ENCODE assay signal across 36 cellular contexts in the genomic region with DNA sequence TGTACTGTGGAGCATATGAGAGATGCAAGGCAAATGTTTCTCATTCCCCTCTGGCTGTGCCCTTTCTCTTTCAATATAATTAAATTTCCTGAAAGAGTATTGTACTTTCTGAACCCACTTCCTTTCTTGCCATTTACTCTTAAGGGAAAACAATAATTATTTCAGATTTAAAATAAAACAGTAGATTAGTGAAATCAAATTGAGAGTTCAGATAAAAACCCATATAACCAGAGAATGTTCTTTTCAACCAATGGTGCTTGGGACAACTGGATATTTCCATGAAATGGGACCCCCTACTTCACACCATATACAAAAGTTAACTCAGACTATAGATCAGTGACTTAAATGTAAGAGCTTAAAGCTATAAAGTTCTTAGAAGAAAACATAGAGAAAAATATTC. TPM values are rescaled to one million over a fixed set of nuclear protein-coding genes. Genes with fewer than 3 reads are reported as not detected.
DNase-seq lines count a peak whose midpoint lies in the region; ATAC-seq, FAIRE-seq and TF ChIP-seq lines count a peak whose summit lies in the region.
"Had no signal": no experiment of that assay in that cellular context is flagged by ENCODE, and none has a peak within 500 bp of the region (broad histone marks: within the 10 kb centered on the region; RNA-seq: fewer than 3 reads in every experiment).

No MANE protein-coding gene starts in this region.

- H3K36me3 Mint-ChIP-seq in stimulated activated effector memory CD8-positive, alpha-beta T cell treated with anti-CD3 and anti-CD28 coated beads, Interleukin-12 subunit alpha, Interleukin-12 subunit beta, amount 100 ng/mL, for 72 hours, result peaks cover 60% of the 10 kb centered on the region
- H3K36me3 Mint-ChIP-seq: CD14-positive monocyte; CD4-positive, CD25-positive, alpha-beta regulatory T cell; CD8-positive, alpha-beta T cell had no signal

- H3K9me1 ChIP-seq in endothelial cell of umbilical vein (replicated peaks; ENCODE audit: control insufficient read depth, extremely low read depth, insufficient read depth, low read length), result no peaks in the 10 kb centered on the region

- BruUV-seq in A673 (replicated peaks; lab: Mats Ljungman, UMichigan) (no TSS peak), endothelial cell of umbilical vein (replicated peaks; lab: Mats Ljungman, UMichigan) (no TSS peak)

- FAIRE-seq in G401.6 (lab: Jason Lieb, UNC) (peak; percentile 6), endothelial cell of umbilical vein (lab: Jason Lieb, UNC) (no peak)
- FAIRE-seq: A204.1, A549, D721Med had no signal

- no peaks in the 10 kb centered on the region for H4K20me1 ChIP-seq in endothelial cell of umbilical vein (replicated peaks; ENCODE audit: control insufficient read depth, extremely low read depth, insufficient read depth, low read length)
- H4K20me1 ChIP-seq: BLaER1; BLaER1 treated with 17β-estradiol and CSF1 and Interleukin-3, amounts not matched to agents 10 nM and 100 nM had no signal

- no peak for DNase-seq in cardiac muscle cell (ENCODE audit: low read depth in 1 of 2, low spot score in 1 of 2)
- DNase-seq in Right ventricle myocardium superior, result no peak
- peak; percentile 91 for DNase-seq in A673 (ENCODE audit: low spot score)
- DNase-seq in endothelial cell of umbilical vein (ENCODE audit: low read depth, low spot score), result peak; percentile 14
- no peak for DNase-seq in DMS79 treated with DMSO at 0.1 percent for 48 hours (lab: John Stamatoyannopoulos, UW)
- no peak for DNase-seq in stimulated activated effector memory CD8-positive, alpha-beta T cell treated with anti-CD3 and anti-CD28 coated beads, Interleukin-12 subunit alpha, Interleukin-12 subunit beta, amount 100 ng/mL, for 72 hours (ENCODE audit: low spot score in 2 of 2)
- no peak for DNase-seq in effector CD4-positive, alpha-beta T cell
- DNase-seq: 8988T; ACHN; AML-193; BE2C; C1 segment of cervical spinal cord; Caco-2; Calu3; CD4-positive, alpha-beta memory T cell; CD4-positive, alpha-beta T cell; CD4-positive, CD25-positive, alpha-beta regulatory T cell; CD8-positive, alpha-beta memory T cell; CD8-positive, alpha-beta T cell; COR-L47; DMS 273 treated with DMSO at 0.1 percent for 48 hours; DMS153; DMS53; DMS79; DND-41; EL had no signal

- no peak overlapping the region for H3K9ac ChIP-seq in endothelial cell of umbilical vein (replicated peaks; ENCODE audit: extremely low read depth, insufficient read depth, low read length)
- H3K9ac ChIP-seq: BLaER1; BLaER1 treated with 17β-estradiol and CSF1 and Interleukin-3, amounts not matched to agents 10 nM and 100 nM had no signal

- TF ChIP-seq POLR2A in endothelial cell of umbilical vein (IDR thresholded peaks at IDR 0.05; ENCODE audit: low read depth, low read length), result no peak

- TF ChIP-seq CTCF in cardiac muscle cell (IDR thresholded peaks at IDR 0.05; ENCODE audit: low read depth, low read length), result no peak
- TF ChIP-seq CTCF in A673 (conservative IDR thresholded peaks at IDR 0.05; ENCODE audit: low read depth, low read length), result no peak
- TF ChIP-seq CTCF in endothelial cell of umbilical vein (IDR thresholded peaks at IDR 0.05; ENCODE audit: extremely low read depth in 1 of 2, insufficient read depth in 1 of 2, low read depth in 1 of 2, low read length in 2 of 2), result no peak

- H3K27me3 ChIP-seq in cardiac muscle cell, result no peaks in the 10 kb centered on the region
- H3K27me3 ChIP-seq in A673 (replicated peaks; ENCODE audit: insufficient read depth, low read depth, low read length, poor library complexity), result no peaks in the 10 kb centered on the region
- H3K27me3 ChIP-seq in endothelial cell of umbilical vein (ENCODE audit: control insufficient read depth in 2 of 2, insufficient read depth in 2 of 2, low read length in 2 of 2), result no peaks in the 10 kb centered on the region
- H3K27me3 ChIP-seq: BE2C; BLaER1; BLaER1 treated with 17β-estradiol and CSF1 and Interleukin-3, amounts not matched to agents 10 nM and 100 nM had no signal

- H3K36me3 ChIP-seq in cardiac muscle cell (peaks cover 26% of the 10 kb centered on the region), A673 (ENCODE audit: insufficient read depth, low read length, poor library complexity, severe bottlenecking) (peaks cover 15% of the 10 kb centered on the region), endothelial cell of umbilical vein (ENCODE audit: control insufficient read depth in 2 of 2, extremely low read depth in 1 of 2, insufficient read depth in 2 of 2, low read length in 2 of 2) (peaks cover 9 to 11% of the 10 kb centered on the region in 2 experiments)
- H3K36me3 ChIP-seq: BLaER1 treated with 17β-estradiol and CSF1 and Interleukin-3, amounts not matched to agents 10 nM and 100 nM had no signal

- no peak overlapping the region for H3K4me2 ChIP-seq in endothelial cell of umbilical vein (ENCODE audit: insufficient read depth, low read length)
- H3K4me2 ChIP-seq: A549; BLaER1; BLaER1 treated with 17β-estradiol and CSF1 and Interleukin-3, amounts not matched to agents 10 nM and 100 nM had no signal

- H3K4me1 Mint-ChIP-seq in stimulated activated effector memory CD8-positive, alpha-beta T cell treated with anti-CD3 and anti-CD28 coated beads, Interleukin-12 subunit alpha, Interleukin-12 subunit beta, amount 100 ng/mL, for 72 hours, result no peaks in the 10 kb centered on the region
- H3K4me1 Mint-ChIP-seq: CD14-positive monocyte had no signal

- no peaks in the 10 kb centered on the region for H3K9me3 Mint-ChIP-seq in stimulated activated effector memory CD8-positive, alpha-beta T cell treated with anti-CD3 and anti-CD28 coated beads, Interleukin-12 subunit alpha, Interleukin-12 subunit beta, amount 100 ng/mL, for 72 hours
- H3K9me3 Mint-ChIP-seq: CD14-positive monocyte; CD4-positive, alpha-beta memory T cell; CD4-positive, alpha-beta T cell; CD4-positive, CD25-positive, alpha-beta regulatory T cell; CD8-positive, alpha-beta memory T cell; CD8-positive, alpha-beta T cell had no signal

- H3K9me3 ChIP-seq in cardiac muscle cell (ENCODE audit: low read depth) (no peaks in the 10 kb centered on the region), A673 (ENCODE audit: low read depth, low read length, poor library complexity, severe bottlenecking) (no peaks in the 10 kb centered on the region), endothelial cell of umbilical vein (replicated peaks; ENCODE audit: control insufficient read depth, insufficient read depth, low read length) (no peaks in the 10 kb centered on the region)
- H3K9me3 ChIP-seq: A549; BE2C; BLaER1; BLaER1 treated with 17β-estradiol and CSF1 and Interleukin-3, amounts not matched to agents 10 nM and 100 nM; Caco-2 had no signal

- H3K27ac ChIP-seq in cardiac muscle cell (peak overlapping the region; percentile 64), A673 (ENCODE audit: low read depth, low read length, poor library complexity, severe bottlenecking) (peak overlapping the region; percentile 70), endothelial cell of umbilical vein (ENCODE audit: insufficient read depth, low read depth, low read length) (no peak overlapping the region)
- H3K27ac ChIP-seq: 22Rv1; A549; BLaER1; BLaER1 treated with 17β-estradiol and CSF1 and Interleukin-3, amounts not matched to agents 10 nM and 100 nM; C4-2B had no signal

- H3K79me2 ChIP-seq in endothelial cell of umbilical vein (ENCODE audit: control insufficient read depth, insufficient read depth, low read length), result no peaks in the 10 kb centered on the region

- H3K4me3 ChIP-seq in cardiac muscle cell (no peak overlapping the region), A673 (ENCODE audit: low read depth, low read length, poor library complexity, severe bottlenecking) (no peak overlapping the region), endothelial cell of umbilical vein (replicated peaks in 1 of 3; ENCODE audit: insufficient read depth in 1 of 3, low read depth in 1 of 3, low read length in 3 of 3) (no peak overlapping the region)
- H3K4me3 ChIP-seq: A549; BLaER1; BLaER1 treated with 17β-estradiol and CSF1 and Interleukin-3, amounts not matched to agents 10 nM and 100 nM had no signal

- intact Hi-C loops in Right ventricle myocardium superior (cut with DNase I), result no loop called here
- intact Hi-C loops in A673 (cut with micrococcal nuclease; ENCODE audit: unreplicated experiment), result loop anchor here (5.0 kb wide), 1 partner anchor 67 kb away; no protein-coding TSS in a partner anchor
- intact Hi-C loops in endothelial cell of umbilical vein (cut with micrococcal nuclease), result no loop called here

- no peak overlapping the region for H3K4me3 Mint-ChIP-seq in stimulated activated effector memory CD8-positive, alpha-beta T cell treated with anti-CD3 and anti-CD28 coated beads, Interleukin-12 subunit alpha, Interleukin-12 subunit beta, amount 100 ng/mL, for 72 hours
- H3K4me3 Mint-ChIP-seq: B cell; CD14-positive monocyte; CD4-positive, alpha-beta memory T cell; CD4-positive, alpha-beta T cell; CD4-positive, CD25-positive, alpha-beta regulatory T cell; CD8-positive, alpha-beta memory T cell; CD8-positive, alpha-beta T cell had no signal

- POLR2A ChIA-PET in A673 (lab: Charles Lee; ENCODE audit: low non-redundant PET), result no interaction called here
- POLR2A ChIA-PET in endothelial cell of umbilical vein (lab: Charles Lee), result no interaction called here

- no peak overlapping the region for H2AFZ ChIP-seq in endothelial cell of umbilical vein (ENCODE audit: low read depth, low read length)

- no peak overlapping the region for H3K27ac Mint-ChIP-seq in stimulated activated effector memory CD8-positive, alpha-beta T cell treated with anti-CD3 and anti-CD28 coated beads, Interleukin-12 subunit alpha, Interleukin-12 subunit beta, amount 100 ng/mL, for 72 hours
- H3K27ac Mint-ChIP-seq: B cell; CD14-positive monocyte; CD4-positive, alpha-beta memory T cell; CD4-positive, alpha-beta T cell; CD4-positive, CD25-positive, alpha-beta regulatory T cell; CD8-positive, alpha-beta memory T cell; CD8-positive, alpha-beta T cell had no signal

- H3K4me1 ChIP-seq in cardiac muscle cell (ENCODE audit: low read depth) (peaks cover 42% of the 10 kb centered on the region), A673 (ENCODE audit: insufficient read depth, low read length, poor library complexity, severe bottlenecking) (peaks cover 32% of the 10 kb centered on the region), endothelial cell of umbilical vein (ENCODE audit: control insufficient read depth, extremely low read depth, insufficient read depth, low read length) (no peaks in the 10 kb centered on the region)
- H3K4me1 ChIP-seq: A549, BE2C had no signal

- no peak for ATAC-seq in Right ventricle myocardium superior (ENCODE audit: poor library complexity)
- no peak for ATAC-seq in stimulated activated effector memory CD8-positive, alpha-beta T cell treated with anti-CD3 and anti-CD28 coated beads, Interleukin-12 subunit alpha, Interleukin-12 subunit beta, amount 100 ng/mL, for 72 hours
- ATAC-seq: A549; CD8-positive, alpha-beta T cell had no signal

- dilution Hi-C loops in endothelial cell of umbilical vein (cut with MboI; ENCODE audit: extremely low pct_ligation_motif_present, low sequenced_read_pairs), result no loop called here

- CTCF ChIA-PET in A673 (lab: Charles Lee) (interaction anchor here (1.0 kb wide), 1 partner anchor 24 kb away, joined by 3 read pairs; no protein-coding TSS in a partner anchor), endothelial cell of umbilical vein (lab: Charles Lee) (interaction anchor here (3.7 kb wide), 1 partner anchor 68 kb away, joined by 18 read pairs; no protein-coding TSS in a partner anchor)

RNA-seq across cellular contexts. Expression of gene DLAT, which starts 26.1 kb away (rescaled TPM):
- total RNA-seq in cardiac muscle cell, result 70.6 and 77.9 TPM in 2 replicates
- 94.7 and 110 TPM in 2 replicates for polyA plus RNA-seq in cardiac muscle cell
- 154 TPM for total RNA-seq in Right ventricle myocardium superior
- total RNA-seq in A673 (2021), result 90.8 and 94.1 TPM in 2 replicates
- 40.1 and 41.3 TPM in 2 replicates for total RNA-seq in endothelial cell of umbilical vein
- 10.5 and 13.3 TPM in 2 replicates for polyA plus RNA-seq in endothelial cell of umbilical vein
- polyA plus RNA-seq in endothelial cell of umbilical vein (2011; cell fraction: cytosol; rRNA removed), result 18.3 and 22.7 TPM in 2 replicates
- 14.8 and 16.6 TPM in 2 replicates for polyA plus RNA-seq in endothelial cell of umbilical vein (2011; cell fraction: nucleus; rRNA removed)
- polyA plus RNA-seq in endothelial cell of umbilical vein (2012), result 24.6 and 38.2 TPM in 2 replicates
- polyA minus RNA-seq in endothelial cell of umbilical vein, result 20.8 and 22.5 TPM in 2 replicates
- polyA minus RNA-seq in endothelial cell of umbilical vein (2011; cell fraction: cytosol; rRNA and poly(A)+ RNA removed), result 43.5 TPM
- 11.1 and 12.8 TPM in 2 replicates for polyA minus RNA-seq in endothelial cell of umbilical vein (2011; cell fraction: nucleus; rRNA and poly(A)+ RNA removed)

Comparison
In these comparisons a context has a peak if more than half of its experiments do, and no peak if none do; other contexts are left out.
1. DNase-seq: peak in A673 (single experiment) and endothelial cell of umbilical vein (single experiment); none in cardiac muscle cell (0 of 2), Right ventricle myocardium superior (single experiment), DMS79 treated with DMSO at 0.1 percent for 48 hours (single experiment), stimulated activated effector memory CD8-positive, alpha-beta T cell treated with anti-CD3 and anti-CD28 coated beads, Interleukin-12 subunit alpha, Interleukin-12 subunit beta, amount 100 ng/mL, for 72 hours (0 of 2) and effector CD4-positive, alpha-beta T cell (single experiment).